In the genomic region with DNA sequence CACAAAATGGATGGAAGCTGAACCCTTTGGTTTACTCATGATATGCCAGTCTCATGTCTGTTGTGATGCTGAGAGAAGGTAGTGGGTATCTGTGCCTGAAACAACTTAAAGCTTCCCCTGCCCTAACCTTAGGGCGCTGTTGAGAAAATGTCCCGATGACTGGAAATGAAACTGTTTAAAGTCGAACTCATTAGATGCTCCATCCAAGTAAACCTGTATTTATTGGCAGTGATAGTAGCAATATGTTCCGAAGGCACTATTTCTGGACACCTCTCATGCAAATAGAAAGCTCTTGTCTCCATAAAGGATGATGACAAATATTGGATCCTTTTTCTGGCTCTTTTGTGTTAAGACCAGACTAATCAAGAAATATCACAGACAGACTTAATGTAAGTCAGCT, we compare ENCODE assay signal across 24 cellular contexts.
"Had no signal": no experiment of that assay in that cellular context is flagged by ENCODE, and none has a peak within 500 bp of the region (broad histone marks: within the 10 kb centered on the region; RNA-seq: fewer than 3 reads in every experiment).

No MANE protein-coding gene starts in this region.

- H3K36me3 ChIP-seq: left lung, lower lobe of right lung, ovary, right atrium auricular region, right lobe of liver, tibial nerve, uterus had no signal

- H3K9me3 ChIP-seq: left lung, ovary, right atrium auricular region, right lobe of liver, tibial nerve, uterus had no signal

- FAIRE-seq: islet of Langerhans, kidney had no signal

- H3K4me3 ChIP-seq: left lung, lower lobe of right lung, ovary, right atrium auricular region, right lobe of liver, smooth muscle cell, tibial nerve, uterus had no signal

- ATAC-seq: left colon; left lung; lower lobe of right lung; naive thymus-derived CD8-positive, alpha-beta T cell; right lobe of liver; stimulated activated memory B cell treated with anti-CD40 and anti-IgM and Interleukin-4, amounts not matched to agents 10 μg/mL and 1 μg/mL and 100 μg/mL, for 72 hours; stimulated activated naive CD8-positive, alpha-beta T cell treated with anti-CD3 and anti-CD28 coated beads, Interleukin-15, amount 100 ng/mL, for 72 hours had no signal

- H3K27me3 ChIP-seq: ovary, right atrium auricular region, right lobe of liver, tibial nerve, uterus had no signal

- DNase-seq: hypothalamus; immature natural killer cell; kidney; left colon; left lung; lower lobe of right lung; mammary epithelial cell; mesenchymal stem cell; naive thymus-derived CD8-positive, alpha-beta T cell; ovary; right lobe of liver; stimulated activated CD4-positive, alpha-beta T cell treated with anti-CD3 and anti-CD28 coated beads, Interleukin-1b, Interleukin-23, amount 100 ng/mL, for 48 hours; stimulated activated CD4-positive, alpha-beta T cell treated with anti-CD3 and anti-CD28 coated beads, Interleukin-2, amount 100 ng/mL, for 48 hours; stimulated activated CD4-positive, alpha-beta T cell treated with anti-CD3 and anti-CD28 coated beads, Interleukin-4, amount 100 ng/mL, for 4 hours; stimulated activated CD8-positive, alpha-beta memory T cell treated with anti-CD3 and anti-CD28 coated beads, Interleukin-4, amount 100 ng/mL, for 48 hours; stimulated activated naive CD4-positive, alpha-beta T cell treated with Interleukin-2 at 50 U/mL for 16 hours; stimulated activated naive CD8-positive, alpha-beta T cell treated with anti-CD3 and anti-CD28 coated beads, Interleukin-15, amount 100 ng/mL, for 72 hours; substantia nigra; uterus had no signal

- H3K27ac ChIP-seq: left lung, lower lobe of right lung, ovary, right atrium auricular region, right lobe of liver, tibial nerve, uterus had no signal
